Comparison of ENCODE assay signal across 1 cellular context in the genomic region with DNA sequence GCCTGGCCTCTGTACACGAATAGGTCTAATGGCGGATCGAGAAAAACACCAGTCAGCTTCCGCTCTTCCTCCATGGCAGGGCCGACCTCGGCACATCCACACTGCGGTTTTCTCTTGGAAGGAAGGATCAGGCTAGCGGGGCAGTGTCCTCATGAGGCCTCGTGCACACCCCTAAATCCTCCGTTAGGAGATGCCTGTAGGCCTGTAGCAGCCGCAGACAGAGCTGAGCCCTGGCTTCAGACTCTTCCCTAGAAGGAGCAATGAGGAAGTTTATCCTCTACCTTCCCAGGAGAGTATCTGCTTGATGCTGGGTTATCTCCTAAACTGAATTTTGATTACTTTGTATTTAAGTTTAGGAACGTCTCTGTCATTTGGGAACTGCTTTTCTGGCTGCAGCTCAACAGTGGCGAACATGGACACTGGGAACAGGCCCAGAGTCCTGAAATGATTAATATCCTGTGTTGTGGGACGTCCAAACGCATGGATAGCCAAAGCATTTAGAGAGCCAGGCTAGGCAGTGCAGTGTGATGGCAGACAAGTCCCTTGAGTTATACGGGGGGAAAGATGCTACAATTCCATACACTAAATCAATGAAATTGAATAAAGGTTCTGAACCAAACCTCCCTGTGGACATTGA.
TF ChIP-seq lines count a peak whose summit lies in the region.

No MANE protein-coding gene starts in this region.

TF ChIP-seq in GM23338, 12 proteins besides CTCF, POLR2A, EP300 and RAD21 (continued from another document):
- TF ChIP-seq, protein P1, sequence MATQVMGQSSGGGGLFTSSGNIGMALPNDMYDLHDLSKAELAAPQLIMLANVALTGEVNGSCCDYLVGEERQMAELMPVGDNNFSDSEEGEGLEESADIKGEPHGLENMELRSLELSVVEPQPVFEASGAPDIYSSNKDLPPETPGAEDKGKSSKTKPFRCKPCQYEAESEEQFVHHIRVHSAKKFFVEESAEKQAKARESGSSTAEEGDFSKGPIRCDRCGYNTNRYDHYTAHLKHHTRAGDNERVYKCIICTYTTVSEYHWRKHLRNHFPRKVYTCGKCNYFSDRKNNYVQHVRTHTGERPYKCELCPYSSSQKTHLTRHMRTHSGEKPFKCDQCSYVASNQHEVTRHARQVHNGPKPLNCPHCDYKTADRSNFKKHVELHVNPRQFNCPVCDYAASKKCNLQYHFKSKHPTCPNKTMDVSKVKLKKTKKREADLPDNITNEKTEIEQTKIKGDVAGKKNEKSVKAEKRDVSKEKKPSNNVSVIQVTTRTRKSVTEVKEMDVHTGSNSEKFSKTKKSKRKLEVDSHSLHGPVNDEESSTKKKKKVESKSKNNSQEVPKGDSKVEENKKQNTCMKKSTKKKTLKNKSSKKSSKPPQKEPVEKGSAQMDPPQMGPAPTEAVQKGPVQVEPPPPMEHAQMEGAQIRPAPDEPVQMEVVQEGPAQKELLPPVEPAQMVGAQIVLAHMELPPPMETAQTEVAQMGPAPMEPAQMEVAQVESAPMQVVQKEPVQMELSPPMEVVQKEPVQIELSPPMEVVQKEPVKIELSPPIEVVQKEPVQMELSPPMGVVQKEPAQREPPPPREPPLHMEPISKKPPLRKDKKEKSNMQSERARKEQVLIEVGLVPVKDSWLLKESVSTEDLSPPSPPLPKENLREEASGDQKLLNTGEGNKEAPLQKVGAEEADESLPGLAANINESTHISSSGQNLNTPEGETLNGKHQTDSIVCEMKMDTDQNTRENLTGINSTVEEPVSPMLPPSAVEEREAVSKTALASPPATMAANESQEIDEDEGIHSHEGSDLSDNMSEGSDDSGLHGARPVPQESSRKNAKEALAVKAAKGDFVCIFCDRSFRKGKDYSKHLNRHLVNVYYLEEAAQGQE (IDR thresholded peaks at IDR 0.05; ENCODE audit: unreplicated experiment): no peak
- TF ChIP-seq POLR2AphosphoS5 (IDR thresholded peaks at IDR 0.05; ENCODE audit: low read depth): no peak
- TF ChIP-seq, protein P2, sequence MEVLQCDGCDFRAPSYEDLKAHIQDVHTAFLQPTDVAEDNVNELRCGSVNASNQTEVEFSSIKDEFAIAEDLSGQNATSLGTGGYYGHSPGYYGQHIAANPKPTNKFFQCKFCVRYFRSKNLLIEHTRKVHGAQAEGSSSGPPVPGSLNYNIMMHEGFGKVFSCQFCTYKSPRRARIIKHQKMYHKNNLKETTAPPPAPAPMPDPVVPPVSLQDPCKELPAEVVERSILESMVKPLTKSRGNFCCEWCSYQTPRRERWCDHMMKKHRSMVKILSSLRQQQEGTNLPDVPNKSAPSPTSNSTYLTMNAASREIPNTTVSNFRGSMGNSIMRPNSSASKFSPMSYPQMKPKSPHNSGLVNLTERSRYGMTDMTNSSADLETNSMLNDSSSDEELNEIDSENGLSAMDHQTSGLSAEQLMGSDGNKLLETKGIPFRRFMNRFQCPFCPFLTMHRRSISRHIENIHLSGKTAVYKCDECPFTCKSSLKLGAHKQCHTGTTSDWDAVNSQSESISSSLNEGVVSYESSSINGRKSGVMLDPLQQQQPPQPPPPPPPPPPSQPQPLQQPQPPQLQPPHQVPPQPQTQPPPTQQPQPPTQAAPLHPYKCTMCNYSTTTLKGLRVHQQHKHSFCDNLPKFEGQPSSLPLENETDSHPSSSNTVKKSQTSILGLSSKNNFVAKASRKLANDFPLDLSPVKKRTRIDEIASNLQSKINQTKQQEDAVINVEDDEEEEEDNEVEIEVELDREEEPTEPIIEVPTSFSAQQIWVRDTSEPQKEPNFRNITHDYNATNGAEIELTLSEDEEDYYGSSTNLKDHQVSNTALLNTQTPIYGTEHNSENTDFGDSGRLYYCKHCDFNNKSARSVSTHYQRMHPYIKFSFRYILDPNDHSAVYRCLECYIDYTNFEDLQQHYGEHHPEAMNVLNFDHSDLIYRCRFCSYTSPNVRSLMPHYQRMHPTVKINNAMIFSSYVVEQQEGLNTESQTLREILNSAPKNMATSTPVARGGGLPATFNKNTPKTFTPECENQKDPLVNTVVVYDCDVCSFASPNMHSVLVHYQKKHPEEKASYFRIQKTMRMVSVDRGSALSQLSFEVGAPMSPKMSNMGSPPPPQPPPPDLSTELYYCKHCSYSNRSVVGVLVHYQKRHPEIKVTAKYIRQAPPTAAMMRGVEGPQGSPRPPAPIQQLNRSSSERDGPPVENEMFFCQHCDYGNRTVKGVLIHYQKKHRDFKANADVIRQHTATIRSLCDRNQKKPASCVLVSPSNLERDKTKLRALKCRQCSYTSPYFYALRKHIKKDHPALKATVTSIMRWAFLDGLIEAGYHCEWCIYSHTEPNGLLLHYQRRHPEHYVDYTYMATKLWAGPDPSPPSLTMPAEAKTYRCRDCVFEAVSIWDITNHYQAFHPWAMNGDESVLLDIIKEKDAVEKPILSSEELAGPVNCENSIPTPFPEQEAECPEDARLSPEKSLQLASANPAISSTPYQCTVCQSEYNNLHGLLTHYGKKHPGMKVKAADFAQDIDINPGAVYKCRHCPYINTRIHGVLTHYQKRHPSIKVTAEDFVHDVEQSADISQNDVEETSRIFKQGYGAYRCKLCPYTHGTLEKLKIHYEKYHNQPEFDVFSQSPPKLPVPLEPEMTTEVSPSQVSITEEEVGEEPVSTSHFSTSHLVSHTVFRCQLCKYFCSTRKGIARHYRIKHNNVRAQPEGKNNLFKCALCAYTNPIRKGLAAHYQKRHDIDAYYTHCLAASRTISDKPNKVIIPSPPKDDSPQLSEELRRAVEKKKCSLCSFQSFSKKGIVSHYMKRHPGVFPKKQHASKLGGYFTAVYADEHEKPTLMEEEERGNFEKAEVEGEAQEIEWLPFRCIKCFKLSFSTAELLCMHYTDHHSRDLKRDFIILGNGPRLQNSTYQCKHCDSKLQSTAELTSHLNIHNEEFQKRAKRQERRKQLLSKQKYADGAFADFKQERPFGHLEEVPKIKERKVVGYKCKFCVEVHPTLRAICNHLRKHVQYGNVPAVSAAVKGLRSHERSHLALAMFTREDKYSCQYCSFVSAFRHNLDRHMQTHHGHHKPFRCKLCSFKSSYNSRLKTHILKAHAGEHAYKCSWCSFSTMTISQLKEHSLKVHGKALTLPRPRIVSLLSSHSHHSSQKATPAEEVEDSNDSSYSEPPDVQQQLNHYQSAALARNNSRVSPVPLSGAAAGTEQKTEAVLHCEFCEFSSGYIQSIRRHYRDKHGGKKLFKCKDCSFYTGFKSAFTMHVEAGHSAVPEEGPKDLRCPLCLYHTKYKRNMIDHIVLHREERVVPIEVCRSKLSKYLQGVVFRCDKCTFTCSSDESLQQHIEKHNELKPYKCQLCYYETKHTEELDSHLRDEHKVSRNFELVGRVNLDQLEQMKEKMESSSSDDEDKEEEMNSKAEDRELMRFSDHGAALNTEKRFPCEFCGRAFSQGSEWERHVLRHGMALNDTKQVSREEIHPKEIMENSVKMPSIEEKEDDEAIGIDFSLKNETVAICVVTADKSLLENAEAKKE (CRISPR knock-in tag; IDR thresholded peaks at IDR 0.05): no peak
